In genomic region chr12:56723889-56724659, GRCh38 we compare ENCODE assay signal across 8 cellular contexts. TPM values are rescaled to one million over a fixed set of nuclear protein-coding genes. Genes with fewer than 3 reads are reported as not detected.
A peak's percentile ranks its signal among the peaks of the same experiment; 100 is the strongest.
DNase-seq lines count a peak whose midpoint lies in the region; ATAC-seq and TF ChIP-seq lines count a peak whose summit lies in the region.

No MANE protein-coding gene starts in this region.

- peak overlapping the region; percentile 99 for H3K27ac Mint-ChIP-seq in activated T-cell treated with anti-CD3 and anti-CD28 coated beads, Interleukin-2, amount 50 U/mL, for 24 hours
- H3K27ac Mint-ChIP-seq in endodermal cell (peak overlapping the region; percentile 99), mesothelial cell of epicardium (peak overlapping the region; percentile 99)

- H3K27ac ChIP-seq in SK-N-SH (ENCODE audit: low read depth in 2 of 2, low read length in 1 of 2) (peak overlapping the region; percentile 91 to 93; a peak in 3 of 4 replicates), endodermal cell (ENCODE audit: low read depth, low read length) (peak overlapping the region; percentile 95), upper lobe of left lung (peak overlapping the region; percentile 90 to 96 (median 94))

- H3K4me1 ChIP-seq in SK-N-SH (ENCODE audit: control insufficient read depth in 1 of 2, insufficient read depth in 2 of 2, low read depth in 1 of 2, low read length in 1 of 2): peaks cover 29 to 30% of the 10 kb centered on the region in 2 experiments
- peaks cover 3% of the 10 kb centered on the region for H3K4me1 ChIP-seq in endodermal cell (ENCODE audit: control insufficient read depth, insufficient read depth, low read length)
- H3K4me1 ChIP-seq in upper lobe of left lung: peaks cover 51 to 62% (median 56%) of the 10 kb centered on the region in 4 donors

- POLR2A ChIA-PET in SK-N-SH (lab: Yijun Ruan, JAX): interaction anchor here (1.0 to 1.1 kb wide), 2 partner anchors 38 to 620 kb away, joined by 3 to 5 read pairs; partner anchors contain the start of gene PA2G4

- TF ChIP-seq RAD21 in SK-N-SH (IDR thresholded peaks at IDR 0.05; ENCODE audit: low read length): no peak

- H3K4me3 Mint-ChIP-seq in activated T-cell treated with anti-CD3 and anti-CD28 coated beads, Interleukin-2, amount 50 U/mL, for 24 hours: peak overlapping the region; percentile 98
- H3K4me3 Mint-ChIP-seq in endodermal cell (peak overlapping the region; percentile 100), mesothelial cell of epicardium (peak overlapping the region; percentile 98)

- H3K9ac ChIP-seq in SK-N-SH: peak overlapping the region; percentile 98
- peak overlapping the region; percentile 99 for H3K9ac ChIP-seq in endodermal cell (ENCODE audit: extremely low read depth, low read length, poor library complexity, severe bottlenecking)

- peaks cover 61% of the 10 kb centered on the region for H3K79me2 ChIP-seq in SK-N-SH (ENCODE audit: insufficient read depth)

- peaks cover 54% of the 10 kb centered on the region for H3K4me1 Mint-ChIP-seq in activated T-cell treated with anti-CD3 and anti-CD28 coated beads, Interleukin-2, amount 50 U/mL, for 24 hours (ENCODE audit: low read depth)
- H3K4me1 Mint-ChIP-seq in endodermal cell (peaks cover 48% of the 10 kb centered on the region), mesothelial cell of epicardium (peaks cover 57% of the 10 kb centered on the region)

- H3K27me3 ChIP-seq in SK-N-SH (ENCODE audit: insufficient read depth): no peaks in the 10 kb centered on the region
- no peaks in the 10 kb centered on the region for H3K27me3 ChIP-seq in endodermal cell (ENCODE audit: control insufficient read depth, insufficient read depth, low read length, poor library complexity, severe bottlenecking)
- no peaks in the 10 kb centered on the region for H3K27me3 ChIP-seq in upper lobe of left lung

- no peaks in the 10 kb centered on the region for H3K9me3 Mint-ChIP-seq in activated T-cell treated with anti-CD3 and anti-CD28 coated beads, Interleukin-2, amount 50 U/mL, for 24 hours
- H3K9me3 Mint-ChIP-seq in endodermal cell (no peaks in the 10 kb centered on the region), mesothelial cell of epicardium (no peaks in the 10 kb centered on the region)

- ATAC-seq in upper lobe of left lung (ENCODE audit: low FRiP score in 2 of 2) (peak in 1 of 2 donors; percentile 12), HG03439 (IDR thresholded peaks at IDR 0.05; ENCODE audit: unreplicated experiment) (no peak)

- no peak overlapping the region for H2AFZ ChIP-seq in SK-N-SH (ENCODE audit: low read depth)

- H3K9me3 ChIP-seq in SK-N-SH (no peaks in the 10 kb centered on the region), endodermal cell (ENCODE audit: control insufficient read depth, low read length) (no peaks in the 10 kb centered on the region), upper lobe of left lung (no peaks in the 10 kb centered on the region)

- TF ChIP-seq EP300 in SK-N-SH (IDR thresholded peaks at IDR 0.05; ENCODE audit: borderline replicate concordance in 1 of 2, low read depth in 1 of 2, low read length in 1 of 2) (no peak), upper lobe of left lung (IDR thresholded peaks at IDR 0.05) (no peak)

- H3K9me2 ChIP-seq in SK-N-SH: no peaks in the 10 kb centered on the region

- WGBS in SK-N-SH (ENCODE audit: low lambda C conversion rate): 1% methylated on average over 14 of the region's 14 CpGs
- WGBS in endodermal cell (ENCODE audit: insufficient coverage in 1 of 2, insufficient read length in 1 of 2), 2 experiments: 4% methylated on average over 8 to 14 of the region's 14 CpGs
- 1 to 2% methylated on average over 14 of the region's 14 CpGs for WGBS in upper lobe of left lung, 2 donors

- CTCF ChIA-PET in SK-N-SH (lab: Yijun Ruan, JAX): interaction anchor here (1.2 to 1.4 kb wide), 2 partner anchors 88 to 388 kb away, joined by 4 to 6 read pairs; no protein-coding TSS in a partner anchor

- H3K27me3 Mint-ChIP-seq in activated T-cell treated with anti-CD3 and anti-CD28 coated beads, Interleukin-2, amount 50 U/mL, for 24 hours: no peaks in the 10 kb centered on the region
- H3K27me3 Mint-ChIP-seq in endodermal cell (ENCODE audit: insufficient read depth) (no peaks in the 10 kb centered on the region), mesothelial cell of epicardium (ENCODE audit: low read depth) (no peaks in the 10 kb centered on the region)

- TF ChIP-seq CTCF in SK-N-SH (IDR thresholded peaks at IDR 0.05) (no peak), endodermal cell (conservative IDR thresholded peaks at IDR 0.05) (no peak), mesothelial cell of epicardium (IDR thresholded peaks at IDR 0.05; ENCODE audit: unreplicated experiment) (no peak), upper lobe of left lung (IDR thresholded peaks at IDR 0.05) (no peak)

- peaks cover 96% of the 10 kb centered on the region for H3K36me3 Mint-ChIP-seq in activated T-cell treated with anti-CD3 and anti-CD28 coated beads, Interleukin-2, amount 50 U/mL, for 24 hours (ENCODE audit: low read depth)
- H3K36me3 Mint-ChIP-seq in endodermal cell (ENCODE audit: low read depth) (peaks cover 59% of the 10 kb centered on the region), mesothelial cell of epicardium (peaks cover 26% of the 10 kb centered on the region)

- peak overlapping the region; percentile 91 for H3K4me2 ChIP-seq in SK-N-SH

- peaks cover 37 to 41% of the 10 kb centered on the region in 2 experiments for H3K36me3 ChIP-seq in SK-N-SH (replicated peaks in 1 of 2; ENCODE audit: control insufficient read depth in 1 of 2, insufficient read depth in 2 of 2, low read length in 1 of 2)
- peaks cover 51% of the 10 kb centered on the region for H3K36me3 ChIP-seq in endodermal cell (ENCODE audit: control insufficient read depth, insufficient read depth, low read length)
- peaks cover 0 to 26% (median 9%) of the 10 kb centered on the region in 4 donors for H3K36me3 ChIP-seq in upper lobe of left lung

- H3K4me3 ChIP-seq in SK-N-SH (ENCODE audit: low read depth in 2 of 2, low read length in 1 of 2) (peak overlapping the region; percentile 92 to 94), endodermal cell (ENCODE audit: low read length) (peak overlapping the region; percentile 99), upper lobe of left lung (peak overlapping the region; percentile 74 to 90 (median 81))

- H3F3A ChIP-seq in SK-N-SH (replicated peaks; ENCODE audit: insufficient read depth): peaks cover 21% of the 10 kb centered on the region

- peak; percentile 51 for DNase-seq in activated T-cell treated with anti-CD3 and anti-CD28 coated beads, Interleukin-2, amount 50 U/mL, for 24 hours
- no peak for DNase-seq in activated T-cell treated with anti-CD3 and anti-CD28 coated beads for 4 hours
- DNase-seq in SK-N-SH: no peak
- DNase-seq in endodermal cell: peak; percentile 59
- no peak for DNase-seq in mesothelial cell of epicardium (ENCODE audit: low spot score in 2 of 2, unreplicated experiment in 2 of 2)
- DNase-seq in upper lobe of left lung: peak in 1 of 2 donors; percentile 73
- no peak for DNase-seq in SK-N-DZ (ENCODE audit: low spot score)

- H4K20me1 ChIP-seq in SK-N-SH (ENCODE audit: insufficient read depth): peaks cover 52% of the 10 kb centered on the region

- peak in 1 of 4 donors; percentile 39 for TF ChIP-seq POLR2A in upper lobe of left lung (IDR thresholded peaks at IDR 0.05)

RNA-seq across cellular contexts. Expression of gene NACA, which starts 1.0 kb away (rescaled TPM):
- polyA plus RNA-seq in SK-N-SH (2012; rRNA removed): 523 and 644 TPM in 2 replicates
- polyA plus RNA-seq in SK-N-SH (2012; cell fraction: cytosol; rRNA removed): 840 and 1,075 TPM in 2 replicates
- 157 and 212 TPM in 2 replicates for polyA plus RNA-seq in SK-N-SH (2012; cell fraction: nucleus; rRNA removed)
- 100 to 1,000 TPM; 817 to 958 TPM for total RNA-seq in endodermal cell
- 1,626 TPM for polyA plus RNA-seq in endodermal cell (2013, experiment 1 of 2)
- polyA plus RNA-seq in endodermal cell (2013, experiment 2 of 2): 1,491 TPM
- total RNA-seq in mesothelial cell of epicardium: 919 to 987 TPM (median 980 TPM) in 3 replicates
- 100 to 1,000 TPM; 419 to 868 (median 611) TPM for total RNA-seq in upper lobe of left lung
- 2,275 and 2,660 TPM in 2 replicates for polyA plus RNA-seq in SK-N-DZ (2014; cell fraction: cytosol; rRNA removed)
- 1,144 and 1,499 TPM in 2 replicates for polyA plus RNA-seq in SK-N-DZ (2014; cell fraction: nucleus; rRNA removed)

RNA-seq across cellular contexts. Expression of gene PRIM1, which starts 28.0 kb away (rescaled TPM):
- polyA plus RNA-seq in SK-N-SH (2012; rRNA removed): 10.3 and 10.9 TPM in 2 replicates
- 10.1 and 13.0 TPM in 2 replicates for polyA plus RNA-seq in SK-N-SH (2012; cell fraction: cytosol; rRNA removed)
- polyA plus RNA-seq in SK-N-SH (2012; cell fraction: nucleus; rRNA removed): 9.2 and 15.5 TPM in 2 replicates
- total RNA-seq in endodermal cell: 10 to 100 TPM; 34.8 to 44.2 TPM
- 50.0 TPM for polyA plus RNA-seq in endodermal cell (2013, experiment 1 of 2)
- polyA plus RNA-seq in endodermal cell (2013, experiment 2 of 2): 46.0 TPM
- total RNA-seq in mesothelial cell of epicardium: 13.0 to 13.2 TPM (median 13.2 TPM) in 3 replicates
- total RNA-seq in upper lobe of left lung: 10 to 100 TPM in 1 of 6 donors, 1 to 10 TPM in 5; 3.5 to 19.9 (median 8.4) TPM
- polyA plus RNA-seq in SK-N-DZ (2014; cell fraction: cytosol; rRNA removed): 115 and 121 TPM in 2 replicates
- 80.5 and 98.2 TPM in 2 replicates for polyA plus RNA-seq in SK-N-DZ (2014; cell fraction: nucleus; rRNA removed)

RNA-seq across cellular contexts. Expression of gene PTGES3, which starts 36.0 kb away (rescaled TPM):
- polyA plus RNA-seq in SK-N-SH (2012; rRNA removed): 38.9 and 40.5 TPM in 2 replicates
- 65.3 and 83.2 TPM in 2 replicates for polyA plus RNA-seq in SK-N-SH (2012; cell fraction: cytosol; rRNA removed)
- 12.5 and 25.3 TPM in 2 replicates for polyA plus RNA-seq in SK-N-SH (2012; cell fraction: nucleus; rRNA removed)
- 100 to 1,000 TPM; 275 to 320 TPM for total RNA-seq in endodermal cell
- 328 TPM for polyA plus RNA-seq in endodermal cell (2013, experiment 1 of 2)
- polyA plus RNA-seq in endodermal cell (2013, experiment 2 of 2): 314 TPM
- total RNA-seq in mesothelial cell of epicardium: 155 to 161 TPM (median 157 TPM) in 3 replicates
- 100 to 1,000 TPM in 3 of 6 donors, 10 to 100 TPM in 3; 41.9 to 156 (median 105) TPM for total RNA-seq in upper lobe of left lung
- polyA plus RNA-seq in SK-N-DZ (2014; cell fraction: cytosol; rRNA removed): 186 and 193 TPM in 2 replicates
- 100 and 151 TPM in 2 replicates for polyA plus RNA-seq in SK-N-DZ (2014; cell fraction: nucleus; rRNA removed)

RNA-seq across cellular contexts. Expression of gene HSD17B6, which starts 39.0 kb away (rescaled TPM):
- polyA plus RNA-seq in SK-N-SH (2012; rRNA removed): 1.2 and 1.5 TPM in 2 replicates
- polyA plus RNA-seq in SK-N-SH (2012; cell fraction: cytosol; rRNA removed): 1.0 and 1.4 TPM in 2 replicates
- polyA plus RNA-seq in SK-N-SH (2012; cell fraction: nucleus; rRNA removed): 0.39 and 0.61 TPM in 2 replicates
- total RNA-seq in endodermal cell: under 1 TPM; 0.57 to 0.89 TPM
- 3.2 TPM for polyA plus RNA-seq in endodermal cell (2013, experiment 1 of 2)
- 1.4 TPM for polyA plus RNA-seq in endodermal cell (2013, experiment 2 of 2)
- 0.22 to 0.36 TPM (median 0.27 TPM) in 3 replicates for total RNA-seq in mesothelial cell of epicardium
- 100 to 1,000 TPM in 2 of 6 donors, 10 to 100 TPM in 4; 45.2 to 123 (median 73.5) TPM for total RNA-seq in upper lobe of left lung
- polyA plus RNA-seq in SK-N-DZ (2014; cell fraction: cytosol; rRNA removed): 2.9 and 7.6 TPM in 2 replicates
- 0.92 and 22.7 TPM in 2 replicates for polyA plus RNA-seq in SK-N-DZ (2014; cell fraction: nucleus; rRNA removed)

Comparison
In these comparisons a context has a peak if more than half of its experiments do, and no peak if none do; other contexts are left out.
1. DNase-seq: peak in activated T-cell treated with anti-CD3 and anti-CD28 coated beads, Interleukin-2, amount 50 U/mL, for 24 hours (single experiment) and endodermal cell (single experiment); none in activated T-cell treated with anti-CD3 and anti-CD28 coated beads for 4 hours (single experiment), SK-N-SH (single experiment), mesothelial cell of epicardium (0 of 2) and SK-N-DZ (single experiment).
2. Peak in every context shown above with its lines, with median percentiles within 50 percentile points of each other: H3K27ac Mint-ChIP-seq, H3K4me3 Mint-ChIP-seq, H3K27ac ChIP-seq and H3K4me3 ChIP-seq.